Comparison of ENCODE assay signal across 1 cellular context in the genomic region with DNA sequence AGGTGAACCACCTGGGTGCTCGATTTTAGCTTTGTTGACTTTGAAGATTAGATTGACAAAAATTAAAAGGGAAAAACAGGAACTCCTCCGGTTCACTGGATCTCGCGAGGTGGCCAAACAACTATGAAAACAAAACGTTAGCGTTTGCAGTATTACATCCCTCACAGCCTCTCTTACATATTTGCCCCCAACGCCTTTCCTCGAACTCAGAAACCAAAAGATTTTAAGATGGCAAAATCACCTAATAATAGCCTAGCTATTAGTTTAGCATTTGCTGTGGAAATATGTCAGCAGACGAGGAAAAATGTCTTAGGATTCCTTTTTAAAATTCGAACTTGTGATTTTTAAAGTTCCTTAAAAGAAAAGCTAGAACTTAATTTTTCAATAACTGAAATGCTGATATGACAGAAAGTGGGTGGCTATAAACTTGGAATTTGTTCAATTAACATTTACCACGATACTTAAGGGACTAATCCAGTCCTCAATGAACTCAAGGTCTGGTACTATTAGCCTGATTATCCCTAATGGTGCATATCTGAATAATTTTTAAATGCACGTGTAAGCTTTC.
TF ChIP-seq lines count a peak whose summit lies in the region.

No MANE protein-coding gene starts in this region.

TF ChIP-seq in K562, 482 proteins besides CTCF, POLR2A, EP300 and RAD21 (continued from another document):
- TF ChIP-seq HDGF (IDR thresholded peaks at IDR 0.05) (no peak), DIDO1 (tag; IDR thresholded peaks at IDR 0.05; ENCODE audit: low read depth) (0 out of 2 replicates have a peak, but pooled peaks have one; percentile 32), PYGO2 (tag; IDR thresholded peaks at IDR 0.05) (no peak), FOXJ3 (CRISPR knock-in tag; IDR thresholded peaks at IDR 0.05) (no peak), RBM25 (IDR thresholded peaks at IDR 0.05; ENCODE audit: low read depth, low read length, severe bottlenecking) (peak; percentile 80), NR2C2 (CRISPR knock-in tag; IDR thresholded peaks at IDR 0.05) (no peak), NR2C2 (tag; IDR thresholded peaks at IDR 0.05) (peak; percentile 66; the same call in 1 of the 2 replicates), ZSCAN29 (IDR thresholded peaks at IDR 0.05) (no peak), TCF7L2 (IDR thresholded peaks at IDR 0.05; ENCODE audit: low read depth, low read length) (no peak), ZFP30 (CRISPR knock-in tag; IDR thresholded peaks at IDR 0.05; ENCODE audit: borderline replicate concordance) (no peak), BACH1 (tag; IDR thresholded peaks at IDR 0.05) (no peak), HCFC1 (IDR thresholded peaks at IDR 0.05; ENCODE audit: low read depth, low read length) (no peak), CBFA2T3 (IDR thresholded peaks at IDR 0.05) (no peak), POLR3G (IDR thresholded peaks at IDR 0.05; ENCODE audit: extremely low read depth, insufficient read length, insufficient replicate concordance) (no peak), POLR2B (IDR thresholded peaks at IDR 0.05; ENCODE audit: low read depth, partially characterized antibody) (peak; percentile 23), RBM17 (IDR thresholded peaks at IDR 0.05; ENCODE audit: borderline replicate concordance, low read depth, low read length) (no peak), ZNF316 (IDR thresholded peaks at IDR 0.05) (peak; percentile 98), BRF1 (IDR thresholded peaks at IDR 0.05; ENCODE audit: borderline replicate concordance, extremely low read depth, insufficient read length) (no peak)
- TF ChIP-seq, protein P1, sequence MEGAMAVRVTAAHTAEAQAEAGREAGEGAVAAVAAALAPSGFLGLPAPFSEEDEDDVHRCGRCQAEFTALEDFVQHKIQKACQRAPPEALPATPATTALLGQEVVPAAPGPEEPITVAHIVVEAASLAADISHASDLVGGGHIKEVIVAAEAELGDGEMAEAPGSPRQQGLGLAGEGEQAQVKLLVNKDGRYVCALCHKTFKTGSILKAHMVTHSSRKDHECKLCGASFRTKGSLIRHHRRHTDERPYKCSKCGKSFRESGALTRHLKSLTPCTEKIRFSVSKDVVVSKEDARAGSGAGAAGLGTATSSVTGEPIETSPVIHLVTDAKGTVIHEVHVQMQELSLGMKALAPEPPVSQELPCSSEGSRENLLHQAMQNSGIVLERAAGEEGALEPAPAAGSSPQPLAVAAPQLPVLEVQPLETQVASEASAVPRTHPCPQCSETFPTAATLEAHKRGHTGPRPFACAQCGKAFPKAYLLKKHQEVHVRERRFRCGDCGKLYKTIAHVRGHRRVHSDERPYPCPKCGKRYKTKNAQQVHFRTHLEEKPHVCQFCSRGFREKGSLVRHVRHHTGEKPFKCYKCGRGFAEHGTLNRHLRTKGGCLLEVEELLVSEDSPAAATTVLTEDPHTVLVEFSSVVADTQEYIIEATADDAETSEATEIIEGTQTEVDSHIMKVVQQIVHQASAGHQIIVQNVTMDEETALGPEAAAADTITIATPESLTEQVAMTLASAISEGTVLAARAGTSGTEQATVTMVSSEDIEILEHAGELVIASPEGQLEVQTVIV (CRISPR knock-in tag; IDR thresholded peaks at IDR 0.05; ENCODE audit: borderline replicate concordance), result no peak
- TF ChIP-seq, protein P2, sequence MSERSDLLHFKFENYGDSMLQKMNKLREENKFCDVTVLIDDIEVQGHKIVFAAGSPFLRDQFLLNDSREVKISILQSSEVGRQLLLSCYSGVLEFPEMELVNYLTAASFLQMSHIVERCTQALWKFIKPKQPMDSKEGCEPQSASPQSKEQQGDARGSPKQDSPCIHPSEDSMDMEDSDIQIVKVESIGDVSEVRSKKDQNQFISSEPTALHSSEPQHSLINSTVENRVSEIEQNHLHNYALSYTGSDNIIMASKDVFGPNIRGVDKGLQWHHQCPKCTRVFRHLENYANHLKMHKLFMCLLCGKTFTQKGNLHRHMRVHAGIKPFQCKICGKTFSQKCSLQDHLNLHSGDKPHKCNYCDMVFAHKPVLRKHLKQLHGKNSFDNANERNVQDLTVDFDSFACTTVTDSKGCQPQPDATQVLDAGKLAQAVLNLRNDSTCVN (CRISPR knock-in tag; IDR thresholded peaks at IDR 0.05), result no peak
- TF ChIP-seq, protein P3, sequence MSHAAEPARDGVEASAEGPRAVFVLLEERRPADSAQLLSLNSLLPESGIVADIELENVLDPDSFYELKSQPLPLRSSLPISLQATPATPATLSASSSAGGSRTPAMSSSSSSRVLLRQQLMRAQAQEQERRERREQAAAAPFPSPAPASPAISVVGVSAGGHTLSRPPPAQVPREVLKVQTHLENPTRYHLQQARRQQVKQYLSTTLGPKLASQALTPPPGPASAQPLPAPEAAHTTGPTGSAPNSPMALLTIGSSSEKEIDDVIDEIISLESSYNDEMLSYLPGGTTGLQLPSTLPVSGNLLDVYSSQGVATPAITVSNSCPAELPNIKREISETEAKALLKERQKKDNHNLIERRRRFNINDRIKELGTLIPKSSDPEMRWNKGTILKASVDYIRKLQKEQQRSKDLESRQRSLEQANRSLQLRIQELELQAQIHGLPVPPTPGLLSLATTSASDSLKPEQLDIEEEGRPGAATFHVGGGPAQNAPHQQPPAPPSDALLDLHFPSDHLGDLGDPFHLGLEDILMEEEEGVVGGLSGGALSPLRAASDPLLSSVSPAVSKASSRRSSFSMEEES (CRISPR knock-in tag; IDR thresholded peaks at IDR 0.05), result no peak
- TF ChIP-seq, protein P4, sequence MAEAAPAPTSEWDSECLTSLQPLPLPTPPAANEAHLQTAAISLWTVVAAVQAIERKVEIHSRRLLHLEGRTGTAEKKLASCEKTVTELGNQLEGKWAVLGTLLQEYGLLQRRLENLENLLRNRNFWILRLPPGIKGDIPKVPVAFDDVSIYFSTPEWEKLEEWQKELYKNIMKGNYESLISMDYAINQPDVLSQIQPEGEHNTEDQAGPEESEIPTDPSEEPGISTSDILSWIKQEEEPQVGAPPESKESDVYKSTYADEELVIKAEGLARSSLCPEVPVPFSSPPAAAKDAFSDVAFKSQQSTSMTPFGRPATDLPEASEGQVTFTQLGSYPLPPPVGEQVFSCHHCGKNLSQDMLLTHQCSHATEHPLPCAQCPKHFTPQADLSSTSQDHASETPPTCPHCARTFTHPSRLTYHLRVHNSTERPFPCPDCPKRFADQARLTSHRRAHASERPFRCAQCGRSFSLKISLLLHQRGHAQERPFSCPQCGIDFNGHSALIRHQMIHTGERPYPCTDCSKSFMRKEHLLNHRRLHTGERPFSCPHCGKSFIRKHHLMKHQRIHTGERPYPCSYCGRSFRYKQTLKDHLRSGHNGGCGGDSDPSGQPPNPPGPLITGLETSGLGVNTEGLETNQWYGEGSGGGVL (CRISPR knock-in tag; IDR thresholded peaks at IDR 0.05), result no peak
- TF ChIP-seq, protein P5, sequence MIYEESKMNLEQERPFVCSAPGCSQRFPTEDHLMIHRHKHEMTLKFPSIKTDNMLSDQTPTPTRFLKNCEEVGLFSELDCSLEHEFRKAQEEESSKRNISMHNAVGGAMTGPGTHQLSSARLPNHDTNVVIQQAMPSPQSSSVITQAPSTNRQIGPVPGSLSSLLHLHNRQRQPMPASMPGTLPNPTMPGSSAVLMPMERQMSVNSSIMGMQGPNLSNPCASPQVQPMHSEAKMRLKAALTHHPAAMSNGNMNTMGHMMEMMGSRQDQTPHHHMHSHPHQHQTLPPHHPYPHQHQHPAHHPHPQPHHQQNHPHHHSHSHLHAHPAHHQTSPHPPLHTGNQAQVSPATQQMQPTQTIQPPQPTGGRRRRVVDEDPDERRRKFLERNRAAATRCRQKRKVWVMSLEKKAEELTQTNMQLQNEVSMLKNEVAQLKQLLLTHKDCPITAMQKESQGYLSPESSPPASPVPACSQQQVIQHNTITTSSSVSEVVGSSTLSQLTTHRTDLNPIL (CRISPR knock-in tag; IDR thresholded peaks at IDR 0.05), result no peak
- TF ChIP-seq, protein P6, sequence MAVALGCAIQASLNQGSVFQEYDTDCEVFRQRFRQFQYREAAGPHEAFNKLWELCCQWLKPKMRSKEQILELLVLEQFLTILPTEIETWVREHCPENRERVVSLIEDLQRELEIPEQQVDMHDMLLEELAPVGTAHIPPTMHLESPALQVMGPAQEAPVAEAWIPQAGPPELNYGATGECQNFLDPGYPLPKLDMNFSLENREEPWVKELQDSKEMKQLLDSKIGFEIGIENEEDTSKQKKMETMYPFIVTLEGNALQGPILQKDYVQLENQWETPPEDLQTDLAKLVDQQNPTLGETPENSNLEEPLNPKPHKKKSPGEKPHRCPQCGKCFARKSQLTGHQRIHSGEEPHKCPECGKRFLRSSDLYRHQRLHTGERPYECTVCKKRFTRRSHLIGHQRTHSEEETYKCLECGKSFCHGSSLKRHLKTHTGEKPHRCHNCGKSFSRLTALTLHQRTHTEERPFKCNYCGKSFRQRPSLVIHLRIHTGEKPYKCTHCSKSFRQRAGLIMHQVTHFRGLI (CRISPR knock-in tag; IDR thresholded peaks at IDR 0.05), result no peak
- TF ChIP-seq, protein P7, sequence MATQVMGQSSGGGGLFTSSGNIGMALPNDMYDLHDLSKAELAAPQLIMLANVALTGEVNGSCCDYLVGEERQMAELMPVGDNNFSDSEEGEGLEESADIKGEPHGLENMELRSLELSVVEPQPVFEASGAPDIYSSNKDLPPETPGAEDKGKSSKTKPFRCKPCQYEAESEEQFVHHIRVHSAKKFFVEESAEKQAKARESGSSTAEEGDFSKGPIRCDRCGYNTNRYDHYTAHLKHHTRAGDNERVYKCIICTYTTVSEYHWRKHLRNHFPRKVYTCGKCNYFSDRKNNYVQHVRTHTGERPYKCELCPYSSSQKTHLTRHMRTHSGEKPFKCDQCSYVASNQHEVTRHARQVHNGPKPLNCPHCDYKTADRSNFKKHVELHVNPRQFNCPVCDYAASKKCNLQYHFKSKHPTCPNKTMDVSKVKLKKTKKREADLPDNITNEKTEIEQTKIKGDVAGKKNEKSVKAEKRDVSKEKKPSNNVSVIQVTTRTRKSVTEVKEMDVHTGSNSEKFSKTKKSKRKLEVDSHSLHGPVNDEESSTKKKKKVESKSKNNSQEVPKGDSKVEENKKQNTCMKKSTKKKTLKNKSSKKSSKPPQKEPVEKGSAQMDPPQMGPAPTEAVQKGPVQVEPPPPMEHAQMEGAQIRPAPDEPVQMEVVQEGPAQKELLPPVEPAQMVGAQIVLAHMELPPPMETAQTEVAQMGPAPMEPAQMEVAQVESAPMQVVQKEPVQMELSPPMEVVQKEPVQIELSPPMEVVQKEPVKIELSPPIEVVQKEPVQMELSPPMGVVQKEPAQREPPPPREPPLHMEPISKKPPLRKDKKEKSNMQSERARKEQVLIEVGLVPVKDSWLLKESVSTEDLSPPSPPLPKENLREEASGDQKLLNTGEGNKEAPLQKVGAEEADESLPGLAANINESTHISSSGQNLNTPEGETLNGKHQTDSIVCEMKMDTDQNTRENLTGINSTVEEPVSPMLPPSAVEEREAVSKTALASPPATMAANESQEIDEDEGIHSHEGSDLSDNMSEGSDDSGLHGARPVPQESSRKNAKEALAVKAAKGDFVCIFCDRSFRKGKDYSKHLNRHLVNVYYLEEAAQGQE (CRISPR knock-in tag; IDR thresholded peaks at IDR 0.05; ENCODE audit: low read depth), result no peak
- TF ChIP-seq, protein P8, sequence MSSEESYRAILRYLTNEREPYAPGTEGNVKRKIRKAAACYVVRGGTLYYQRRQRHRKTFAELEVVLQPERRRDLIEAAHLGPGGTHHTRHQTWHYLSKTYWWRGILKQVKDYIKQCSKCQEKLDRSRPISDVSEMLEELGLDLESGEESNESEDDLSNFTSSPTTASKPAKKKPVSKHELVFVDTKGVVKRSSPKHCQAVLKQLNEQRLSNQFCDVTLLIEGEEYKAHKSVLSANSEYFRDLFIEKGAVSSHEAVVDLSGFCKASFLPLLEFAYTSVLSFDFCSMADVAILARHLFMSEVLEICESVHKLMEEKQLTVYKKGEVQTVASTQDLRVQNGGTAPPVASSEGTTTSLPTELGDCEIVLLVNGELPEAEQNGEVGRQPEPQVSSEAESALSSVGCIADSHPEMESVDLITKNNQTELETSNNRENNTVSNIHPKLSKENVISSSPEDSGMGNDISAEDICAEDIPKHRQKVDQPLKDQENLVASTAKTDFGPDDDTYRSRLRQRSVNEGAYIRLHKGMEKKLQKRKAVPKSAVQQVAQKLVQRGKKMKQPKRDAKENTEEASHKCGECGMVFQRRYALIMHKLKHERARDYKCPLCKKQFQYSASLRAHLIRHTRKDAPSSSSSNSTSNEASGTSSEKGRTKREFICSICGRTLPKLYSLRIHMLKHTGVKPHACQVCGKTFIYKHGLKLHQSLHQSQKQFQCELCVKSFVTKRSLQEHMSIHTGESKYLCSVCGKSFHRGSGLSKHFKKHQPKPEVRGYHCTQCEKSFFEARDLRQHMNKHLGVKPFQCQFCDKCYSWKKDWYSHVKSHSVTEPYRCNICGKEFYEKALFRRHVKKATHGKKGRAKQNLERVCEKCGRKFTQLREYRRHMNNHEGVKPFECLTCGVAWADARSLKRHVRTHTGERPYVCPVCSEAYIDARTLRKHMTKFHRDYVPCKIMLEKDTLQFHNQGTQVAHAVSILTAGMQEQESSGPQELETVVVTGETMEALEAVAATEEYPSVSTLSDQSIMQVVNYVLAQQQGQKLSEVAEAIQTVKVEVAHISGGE (CRISPR knock-in tag; IDR thresholded peaks at IDR 0.05), result 0 out of 6 replicates have a peak, but pooled peaks of 1 of the 3 experiments have one; percentile 1
